ENCODE assay signal across 35 cellular contexts in the genomic region with DNA sequence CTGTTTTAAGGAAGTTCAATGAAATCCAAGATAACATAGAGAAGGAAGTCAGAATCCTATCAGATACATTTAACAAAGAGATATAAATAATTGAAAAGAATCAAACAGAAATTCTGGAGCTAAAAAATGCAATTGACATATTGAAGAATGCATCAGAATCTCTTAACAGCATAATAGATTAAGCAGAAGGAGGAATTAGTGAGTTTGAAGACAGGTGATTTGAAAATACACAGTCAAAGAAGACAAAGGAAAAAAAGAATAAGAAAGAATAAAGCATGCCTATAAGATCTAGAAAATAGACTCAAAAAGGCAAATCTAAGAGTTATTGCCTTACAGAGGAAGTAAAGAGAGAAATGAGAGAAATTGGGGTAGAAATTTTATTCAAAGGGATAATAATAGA.
"Had no signal": no experiment of that assay in that cellular context is flagged by ENCODE, and none has a peak within 500 bp of the region (broad histone marks: within the 10 kb centered on the region; RNA-seq: fewer than 3 reads in every experiment).

No MANE protein-coding gene starts in this region.

- DNase-seq: Karpas-422, Kasumi-1, MG63, MM.1S, MV-4-11, NCI-H1048, NCI-H1092, NCI-H1092 treated with DMSO at 0.1 percent for 48 hours, NCI-H1105, NCI-H1105 treated with DMSO at 0.1 percent for 48 hours, NCI-H1417, NCI-H1417 treated with DMSO at 0.1 percent for 48 hours, NCI-H1436, NCI-H146, NCI-H1694, NCI-H1694 treated with DMSO at 0.1 percent for 48 hours, NCI-H187, NCI-H187 treated with DMSO at 0.1 percent for 48 hours, NCI-H1930, NCI-H2029, NCI-H2029 treated with DMSO at 0.1 percent for 48 hours, NCI-H2081, NCI-H2081 treated with DMSO at 0.1 percent for 48 hours, NCI-H2107, NCI-H2171, NCI-H2171 treated with DMSO at 0.1 percent for 48 hours, NCI-H2227 treated with DMSO at 0.1 percent for 48 hours, NCI-H226, NCI-H345, NCI-H446, NCI-H446 treated with DMSO at 0.1 percent for 48 hours, NCI-H510A, NCI-H510A treated with DMSO at 0.1 percent for 48 hours, NCI-H524 had no signal

- H3K27me3 ChIP-seq: MG63 had no signal

- H3K27ac ChIP-seq: KMS-11 had no signal

- H3K9ac ChIP-seq: KMS-11 had no signal

- H3K36me3 ChIP-seq: MG63 had no signal

- H3K4me3 ChIP-seq: MG63 had no signal

- H3K4me2 ChIP-seq: KMS-11 had no signal
